1 cellular context compared by ENCODE assay signal in the genomic region with DNA sequence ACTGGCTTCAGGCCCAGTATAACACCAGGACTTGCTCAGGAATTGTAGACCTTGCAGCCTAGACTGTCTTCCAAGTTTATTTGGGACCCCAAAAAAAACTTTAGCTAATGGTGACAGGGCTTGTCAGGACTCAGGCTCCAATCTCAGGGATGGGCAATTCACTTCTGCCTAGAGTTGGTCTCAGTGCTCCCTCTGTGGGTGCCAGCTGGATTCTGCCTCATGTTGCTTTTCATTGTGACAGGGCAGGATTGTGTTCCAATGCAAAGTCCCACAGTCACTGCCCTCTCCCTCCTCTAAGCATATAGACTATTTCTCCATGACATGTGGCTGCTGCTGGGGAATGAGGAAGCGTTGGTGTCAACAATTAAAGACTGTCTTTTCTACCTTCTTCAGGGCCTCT.
TF ChIP-seq lines count a peak whose summit lies in the region.

No MANE protein-coding gene starts in this region.

TF ChIP-seq in WTC11, 78 proteins besides CTCF, POLR2A, EP300 and RAD21 (continued from another document):
- TF ChIP-seq GABPB1 (CRISPR knock-in tag; IDR thresholded peaks at IDR 0.05): no peak
- no peak for TF ChIP-seq OVOL2 (CRISPR knock-in tag; IDR thresholded peaks at IDR 0.05; ENCODE audit: borderline replicate concordance)
- no peak for TF ChIP-seq MXD4 (CRISPR knock-in tag; IDR thresholded peaks at IDR 0.05; ENCODE audit: borderline replicate concordance)
- TF ChIP-seq JAZF1 (CRISPR knock-in tag; IDR thresholded peaks at IDR 0.05): no peak
